Comparison of ENCODE assay signal across 17 cellular contexts in the genomic region with DNA sequence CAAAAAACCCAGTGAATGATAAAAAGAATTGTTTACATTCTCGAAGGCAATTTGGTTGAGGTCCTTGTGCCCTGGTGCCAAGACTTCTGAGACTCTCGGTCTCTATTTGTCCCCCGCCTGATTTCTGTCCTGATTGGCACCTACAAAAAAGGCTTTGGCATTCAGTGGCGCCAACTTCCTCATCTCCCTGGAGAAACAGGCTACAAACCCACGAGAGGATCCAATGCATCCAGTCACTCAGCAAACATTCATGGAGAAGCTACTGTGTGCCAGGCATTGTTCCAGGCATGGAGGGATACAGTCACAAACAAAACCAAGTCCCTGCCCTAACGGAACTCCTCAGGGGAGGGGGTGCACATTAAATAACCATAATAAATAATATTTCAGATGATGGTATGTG.
"Had no signal": no experiment of that assay in that cellular context is flagged by ENCODE, and none has a peak within 500 bp of the region (broad histone marks: within the 10 kb centered on the region; RNA-seq: fewer than 3 reads in every experiment).

No MANE protein-coding gene starts in this region.

- H3K4me1 ChIP-seq: gastroesophageal sphincter, uterus had no signal

- H3K36me3 ChIP-seq: gastroesophageal sphincter, neural progenitor cell, ovary, upper lobe of left lung, uterus had no signal

- H3K9me3 ChIP-seq: gastroesophageal sphincter, ovary, upper lobe of left lung, uterus had no signal

- DNase-seq: cortex of kidney; dorsolateral prefrontal cortex; effector CD8-positive, alpha-beta T cell; foreskin fibroblast; glutamatergic neuron; islet precursor cell; mammary epithelial cell; ovary; right cardiac atrium; small intestine; stimulated activated CD4-positive, alpha-beta T cell treated with anti-CD3 and anti-CD28 coated beads, Interleukin-12 subunit alpha, Interleukin-12 subunit beta, amount 100 ng/mL, for 4 hours; stimulated activated CD4-positive, alpha-beta T cell treated with anti-CD3 and anti-CD28 coated beads, Interleukin-2, amount 100 ng/mL, for 48 hours; stimulated activated naive CD4-positive, alpha-beta T cell treated with Interleukin-2 at 50 U/mL for 16 hours; upper lobe of left lung; uterus had no signal

- H3K27ac ChIP-seq: dorsolateral prefrontal cortex, gastroesophageal sphincter, neural progenitor cell, ovary, upper lobe of left lung, uterus had no signal

- H3K9ac ChIP-seq: neural progenitor cell had no signal

- H3K4me3 ChIP-seq: dorsolateral prefrontal cortex, gastroesophageal sphincter, neural progenitor cell, ovary, upper lobe of left lung, uterus had no signal

- H3K27me3 ChIP-seq: neural progenitor cell, ovary, upper lobe of left lung, uterus had no signal

- H2AFZ ChIP-seq: neural progenitor cell had no signal

- H3K4me2 ChIP-seq: neural progenitor cell had no signal
